ENCODE assay signal across 8 cellular contexts in the genomic region with DNA sequence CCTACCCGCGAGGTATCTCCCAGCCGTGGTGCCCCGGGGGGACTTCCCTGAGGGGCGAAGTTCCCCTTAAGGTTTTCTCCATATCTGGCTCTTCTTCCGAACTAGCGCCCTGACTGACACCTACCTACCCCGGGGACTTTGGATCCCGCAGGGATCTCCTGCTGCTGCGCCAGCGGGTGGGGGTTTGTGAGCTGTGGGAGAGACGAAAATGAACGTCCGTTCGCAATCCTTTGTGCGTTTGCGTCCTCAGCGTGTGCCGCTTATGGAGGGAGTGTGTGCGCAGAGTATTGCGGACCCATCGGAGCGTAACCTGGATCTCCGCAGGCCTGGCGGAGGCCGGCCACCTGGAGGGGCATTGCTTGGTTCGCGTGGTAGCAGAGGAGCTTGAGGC.
DNase-seq lines count a peak whose midpoint lies in the region; ATAC-seq and TF ChIP-seq lines count a peak whose summit lies in the region.

No MANE protein-coding gene starts in this region.

- peak overlapping the region; percentile 83 for H3K9ac ChIP-seq in BLaER1

- no peaks in the 10 kb centered on the region for H3K27me3 ChIP-seq in BLaER1
- H3K27me3 ChIP-seq in layer of hippocampus (ENCODE audit: control insufficient read depth, insufficient read depth, low read length) = no peaks in the 10 kb centered on the region

- peaks cover 58% of the 10 kb centered on the region for H3K36me3 ChIP-seq in BLaER1

- peaks cover 46% of the 10 kb centered on the region for H3K4me1 ChIP-seq in BLaER1

- H3K4me3 ChIP-seq in BLaER1 = peak overlapping the region; percentile 85

- no peaks in the 10 kb centered on the region for H3K9me3 ChIP-seq in BLaER1

- POLR2A ChIA-PET in RWPE1 (lab: Yijun Ruan, JAX; ENCODE audit: low non-redundant PET) = no interaction called here

- CTCF ChIA-PET in RWPE1 (lab: Yijun Ruan, JAX) = interaction anchor here (1.5 to 1.7 kb wide), 2 partner anchors 24 to 235 kb away, joined by 3 to 5 read pairs; no protein-coding TSS in a partner anchor

- ATAC-seq in GM19043 (IDR thresholded peaks at IDR 0.05; ENCODE audit: low read depth, unreplicated experiment) = peak; percentile 5
- peak; percentile 8 for ATAC-seq in HG03521 (IDR thresholded peaks at IDR 0.05; ENCODE audit: unreplicated experiment)

- DNase-seq in RWPE1 (ENCODE audit: low spot score) = peak; percentile 38
- peak; percentile 35 for DNase-seq in cerebellar cortex (ENCODE audit: low spot score)
- peak in 2 of 3 donors; percentile 1 to 20 for DNase-seq in stimulated activated CD4-positive, alpha-beta T cell treated with anti-CD3 and anti-CD28 coated beads, TNF-alpha, amount 100 ng/mL, for 48 hours (ENCODE audit: low read depth in 3 of 3)
- DNase-seq in epidermal melanocyte (ENCODE audit: insufficient read length, low spot score) = no peak

- no peak for TF ChIP-seq CTCF in RWPE1 (conservative IDR thresholded peaks at IDR 0.05; ENCODE audit: low read depth)

- H3K27ac ChIP-seq in BLaER1 (peak overlapping the region; percentile 84), RWPE1 (peak overlapping the region; percentile 91), layer of hippocampus (ENCODE audit: low read depth, low read length) (peak overlapping the region; percentile 72)

- H3K4me2 ChIP-seq in BLaER1 = peak overlapping the region; percentile 88

- peaks cover 24% of the 10 kb centered on the region; the same call in 1 of the 2 replicates for H4K20me1 ChIP-seq in BLaER1
